In genomic region chr2:56671973-56672569, GRCh38 we compare ENCODE assay signal across 23 cellular contexts.
A peak's percentile ranks its signal among the peaks of the same experiment; 100 is the strongest.
DNase-seq lines count a peak whose midpoint lies in the region; ATAC-seq and TF ChIP-seq lines count a peak whose summit lies in the region.
"Had no signal": no experiment of that assay in that cellular context is flagged by ENCODE, and none has a peak within 500 bp of the region (broad histone marks: within the 10 kb centered on the region; RNA-seq: fewer than 3 reads in every experiment).

No MANE protein-coding gene starts in this region.

- DNase-seq in AG09309 (ENCODE audit: low read depth) (no peak), HCT116 (ENCODE audit: low read depth, low spot score) (no peak), UCSD-AML1 (lab: John Stamatoyannopoulos, UW; ENCODE audit: unreplicated experiment) (peak; percentile 4), foreskin keratinocyte (no peak), NK-92 (lab: John Stamatoyannopoulos, UW; ENCODE audit: unreplicated experiment) (no peak), mesothelial cell of epicardium (ENCODE audit: low spot score in 2 of 2, unreplicated experiment in 2 of 2) (no peak), NCI-H2107 (lab: John Stamatoyannopoulos, UW) (no peak)
- DNase-seq in activated CD4-positive, alpha-beta T cell treated with anti-CD3 and anti-CD28 coated beads, Interleukin-2, amount 10 ng/mL, durations not matched to agents 7 days and 5 days: no peak
- DNase-seq: activated CD4-positive, alpha-beta T cell treated with anti-CD3 and anti-CD28 coated beads, Interleukin-2, amount 10 ng/mL, durations not matched to agents 24 days and 14 days; activated naive CD4-positive, alpha-beta T cell treated with Interleukin-2 at 50 U/mL for 16 hours; CD8-positive, alpha-beta memory T cell; KG1; NCI-H1048; NCI-H2171; NCI-H69; ovary; sigmoid colon; stimulated activated CD4-positive, alpha-beta T cell treated with anti-CD3 and anti-CD28 coated beads, Interleukin-1b, Interleukin-23, amount 100 ng/mL, for 48 hours; upper lobe of left lung had no signal

- H3K9me3 Mint-ChIP-seq in mesothelial cell of epicardium: peaks cover 25% of the 10 kb centered on the region
- H3K9me3 Mint-ChIP-seq in activated CD4-positive, alpha-beta T cell treated with anti-CD3 and anti-CD28 coated beads, Interleukin-2, amount 10 ng/mL, durations not matched to agents 7 days and 5 days: peaks cover 9% of the 10 kb centered on the region

- peak; percentile 63 for ATAC-seq in HCT116
- ATAC-seq in foreskin keratinocyte: peak; percentile 15
- ATAC-seq: Panc1 had no signal

- no peaks in the 10 kb centered on the region for H3K4me1 ChIP-seq in HCT116 (ENCODE audit: control insufficient read depth in 1 of 2, insufficient read depth in 2 of 2, low read length in 2 of 2)
- no peaks in the 10 kb centered on the region for H3K4me1 ChIP-seq in foreskin keratinocyte
- H3K4me1 ChIP-seq: sigmoid colon, upper lobe of left lung had no signal

- peaks cover 5 to 10% of the 10 kb centered on the region in 2 experiments; a peak in 2 of 4 replicates for H3K9me3 ChIP-seq in HCT116 (ENCODE audit: control insufficient read depth in 1 of 2, insufficient read depth in 1 of 2, low read depth in 1 of 2, low read length in 2 of 2)
- H3K9me3 ChIP-seq: ovary had no signal

- intact Hi-C loops in HCT116 (cut with micrococcal nuclease): no loop called here

- H3K4me3 ChIP-seq in AG09309 (ENCODE audit: control insufficient read depth, low read depth, low read length): no peak overlapping the region
- no peak overlapping the region for H3K4me3 ChIP-seq in HCT116 (replicated peaks in 1 of 2; ENCODE audit: low read depth in 1 of 2, low read length in 2 of 2)
- H3K4me3 ChIP-seq: ascending aorta, coronary artery, lung, ovary, sigmoid colon, upper lobe of left lung had no signal

- 0 out of 2 replicates have a peak, but pooled peaks have one; percentile 7 for TF ChIP-seq RAD21 in HCT116 (IDR thresholded peaks at IDR 0.05; ENCODE audit: low read depth)

- no TSS peak for BruUV-seq in HCT116 (replicated peaks; lab: Mats Ljungman, UMichigan)

- H3K27me3 Mint-ChIP-seq in mesothelial cell of epicardium (ENCODE audit: low read depth): no peaks in the 10 kb centered on the region
- no peaks in the 10 kb centered on the region for H3K27me3 Mint-ChIP-seq in activated CD4-positive, alpha-beta T cell treated with anti-CD3 and anti-CD28 coated beads, Interleukin-2, amount 10 ng/mL, durations not matched to agents 7 days and 5 days
- H3K27me3 Mint-ChIP-seq: activated CD4-positive, alpha-beta T cell treated with anti-CD3 and anti-CD28 coated beads, Interleukin-2, amount 10 ng/mL, durations not matched to agents 24 days and 14 days; CD8-positive, alpha-beta memory T cell had no signal

- no peaks in the 10 kb centered on the region for H4K20me1 ChIP-seq in HCT116 (ENCODE audit: insufficient read depth)

- no peaks in the 10 kb centered on the region for H3K79me2 ChIP-seq in HCT116 (ENCODE audit: insufficient read depth, low read length)

- H3K27ac Mint-ChIP-seq in mesothelial cell of epicardium: no peak overlapping the region
- no peak overlapping the region for H3K27ac Mint-ChIP-seq in activated CD4-positive, alpha-beta T cell treated with anti-CD3 and anti-CD28 coated beads, Interleukin-2, amount 10 ng/mL, durations not matched to agents 7 days and 5 days
- H3K27ac Mint-ChIP-seq: activated CD4-positive, alpha-beta T cell treated with anti-CD3 and anti-CD28 coated beads, Interleukin-2, amount 10 ng/mL, durations not matched to agents 24 days and 14 days; CD8-positive, alpha-beta memory T cell had no signal

- H3K27ac ChIP-seq in HCT116 (ENCODE audit: low read depth, low read length) (no peak overlapping the region), foreskin keratinocyte (no peak overlapping the region)
- H3K27ac ChIP-seq: ascending aorta, coronary artery, ovary, sigmoid colon, upper lobe of left lung had no signal

- H3K27me3 ChIP-seq in HCT116 (ENCODE audit: insufficient read depth, low read length): no peaks in the 10 kb centered on the region
- H3K27me3 ChIP-seq in foreskin keratinocyte: no peaks in the 10 kb centered on the region
- H3K27me3 ChIP-seq: ascending aorta, ovary, sigmoid colon, upper lobe of left lung had no signal

- CTCF ChIA-PET in HCT116 (lab: Charles Lee): no interaction called here
- CTCF ChIA-PET in activated CD4-positive, alpha-beta T cell treated with anti-CD3 and anti-CD28 coated beads, Interleukin-2, amount 10 ng/mL, durations not matched to agents 7 days and 5 days (lab: Charles Lee): interaction anchor here (1.0 kb wide), 1 partner anchor 12 kb away, joined by 3 read pairs; no protein-coding TSS in a partner anchor

- RAD21 ChIA-PET in HCT116 (lab: Charles Lee; ENCODE audit: low non-redundant PET in 1 of 2, low total read pairs in 2 of 2, uncharacterized antibody in 2 of 2, unreplicated experiment in 2 of 2): no interaction called here

- peaks cover 3% of the 10 kb centered on the region for H3K36me3 Mint-ChIP-seq in mesothelial cell of epicardium
- H3K36me3 Mint-ChIP-seq in activated CD4-positive, alpha-beta T cell treated with anti-CD3 and anti-CD28 coated beads, Interleukin-2, amount 10 ng/mL, durations not matched to agents 7 days and 5 days (ENCODE audit: low read depth): no peaks in the 10 kb centered on the region
- H3K36me3 Mint-ChIP-seq: CD8-positive, alpha-beta memory T cell had no signal

- no peak overlapping the region for H3K4me2 ChIP-seq in HCT116 (ENCODE audit: low read length)

- no peak for TF ChIP-seq POLR2A in HCT116 (IDR thresholded peaks at IDR 0.05; ENCODE audit: borderline replicate concordance, extremely low read depth, insufficient read depth, insufficient read length)

- no peak overlapping the region for H3K9ac ChIP-seq in HCT116 (ENCODE audit: low read length)

- no peaks in the 10 kb centered on the region; the same call in 1 of the 2 replicates for H3K9me2 ChIP-seq in HCT116 (ENCODE audit: insufficient read depth)

- H2AFZ ChIP-seq in HCT116 (ENCODE audit: low read depth, low read length, poor library complexity, severe bottlenecking): no peak overlapping the region

- no peaks in the 10 kb centered on the region for H3K4me1 Mint-ChIP-seq in mesothelial cell of epicardium
- H3K4me1 Mint-ChIP-seq in activated CD4-positive, alpha-beta T cell treated with anti-CD3 and anti-CD28 coated beads, Interleukin-2, amount 10 ng/mL, durations not matched to agents 7 days and 5 days: no peaks in the 10 kb centered on the region
- H3K4me1 Mint-ChIP-seq: activated CD4-positive, alpha-beta T cell treated with anti-CD3 and anti-CD28 coated beads, Interleukin-2, amount 10 ng/mL, durations not matched to agents 24 days and 14 days; CD8-positive, alpha-beta memory T cell had no signal

- TF ChIP-seq CTCF in AG09309 (IDR thresholded peaks at IDR 0.05; ENCODE audit: control insufficient read depth, insufficient read depth, low read depth, low read length, missing control alignments): peak; percentile 39
- 0 out of 6 replicates have a peak, but pooled peaks of 2 of the 3 experiments have one; percentile 12 to 17 for TF ChIP-seq CTCF in HCT116 (IDR thresholded peaks at IDR 0.05 in 2 of 3, conservative IDR thresholded peaks at IDR 0.05 in 1 of 3; ENCODE audit: borderline replicate concordance in 1 of 3, insufficient read depth in 1 of 3, low read depth in 2 of 3, low read length in 2 of 3)
- TF ChIP-seq CTCF in foreskin keratinocyte (conservative IDR thresholded peaks at IDR 0.05): peak; percentile 15
- no peak for TF ChIP-seq CTCF in mesothelial cell of epicardium (IDR thresholded peaks at IDR 0.05; ENCODE audit: unreplicated experiment)

- no peak overlapping the region for H3K4me3 Mint-ChIP-seq in mesothelial cell of epicardium
- no peak overlapping the region for H3K4me3 Mint-ChIP-seq in activated CD4-positive, alpha-beta T cell treated with anti-CD3 and anti-CD28 coated beads, Interleukin-2, amount 10 ng/mL, durations not matched to agents 7 days and 5 days
- H3K4me3 Mint-ChIP-seq: activated CD4-positive, alpha-beta T cell treated with anti-CD3 and anti-CD28 coated beads, Interleukin-2, amount 10 ng/mL, durations not matched to agents 24 days and 14 days; CD8-positive, alpha-beta memory T cell had no signal

- POLR2A ChIA-PET in HCT116 (lab: Charles Lee): no interaction called here
- POLR2A ChIA-PET in activated CD4-positive, alpha-beta T cell treated with anti-CD3 and anti-CD28 coated beads, Interleukin-2, amount 10 ng/mL, durations not matched to agents 7 days and 5 days (lab: Charles Lee): no interaction called here

- H3K36me3 ChIP-seq in HCT116 (ENCODE audit: control insufficient read depth in 1 of 2, insufficient read depth in 2 of 2, low read length in 2 of 2): no peaks in the 10 kb centered on the region
- H3K36me3 ChIP-seq: ascending aorta, ovary, sigmoid colon, upper lobe of left lung had no signal

TF ChIP-seq in HCT116, 20 proteins besides CTCF, POLR2A, EP300 and RAD21 (continues in another document):
- TF ChIP-seq ZBTB33 (IDR thresholded peaks at IDR 0.05; ENCODE audit: extremely low read depth, insufficient replicate concordance, low read length) (no peak), ATF3 (IDR thresholded peaks at IDR 0.05) (no peak)
